In genomic region chr3:131541288-131541687, GRCh38 we compare ENCODE assay signal across 24 cellular contexts.
"Had no signal": no experiment of that assay in that cellular context is flagged by ENCODE, and none has a peak within 500 bp of the region (broad histone marks: within the 10 kb centered on the region; RNA-seq: fewer than 3 reads in every experiment).

No MANE protein-coding gene starts in this region.

- H3K27me3 ChIP-seq: MG63, SJCRH30 had no signal

- H3K4me1 ChIP-seq: SJCRH30 had no signal

- H3K36me3 ChIP-seq: MG63, SJCRH30 had no signal

- ATAC-seq: HepG2, Panc1, PC-3, Right ventricle myocardium inferior, SK-N-SH treated with all-trans-retinoic acid at 6 μM for 48 hours had no signal

- H3K4me3 ChIP-seq: MG63, SJCRH30 had no signal

- H3K27ac ChIP-seq: SJCRH30 had no signal

- H3K9me3 ChIP-seq: SJCRH30 had no signal

- DNase-seq: IMR-90, Karpas-422, KG1, NCI-H1092, NCI-H1105 treated with DMSO at 0.1 percent for 48 hours, NCI-H1417 treated with DMSO at 0.1 percent for 48 hours, NCI-H146, NCI-H1694 treated with DMSO at 0.1 percent for 48 hours, NCI-H1930, NCI-H2081, NCI-H2107, NCI-H2227 treated with DMSO at 0.1 percent for 48 hours, NCI-H510A, NCI-H524 treated with DMSO at 0.1 percent for 48 hours, NCI-H69, NCI-H774, PC-3, SHP77 treated with DMSO at 0.1 percent for 48 hours, SJCRH30 had no signal

- FAIRE-seq: HepG2 had no signal
